35 cellular contexts compared by ENCODE assay signal in the genomic region with DNA sequence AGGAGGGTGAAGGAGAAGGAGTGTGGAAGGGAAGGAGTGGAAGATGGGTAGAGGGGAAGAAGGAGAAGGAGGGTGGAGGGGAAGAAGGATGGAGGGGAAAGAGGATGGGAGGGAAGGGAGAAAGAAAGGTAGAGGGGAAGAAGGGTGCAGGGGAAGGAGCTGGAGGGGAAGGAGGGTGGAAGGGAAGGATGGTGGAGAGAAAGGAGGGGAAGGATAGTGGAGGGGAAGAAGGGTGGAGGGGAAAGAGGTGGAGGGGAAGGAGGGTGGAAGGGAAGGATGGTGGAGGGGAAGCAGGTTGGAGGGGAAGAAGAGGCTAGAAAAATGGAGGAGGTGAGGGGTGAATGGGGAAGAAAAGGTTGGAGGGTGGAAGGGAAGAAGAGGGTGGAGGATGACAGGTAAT.
"Had no signal": no experiment of that assay in that cellular context is flagged by ENCODE, and none has a peak within 500 bp of the region (broad histone marks: within the 10 kb centered on the region; RNA-seq: fewer than 3 reads in every experiment).

No MANE protein-coding gene starts in this region.

- DNase-seq: Karpas-422, Kasumi-1, MG63, MM.1S, MV-4-11, NCI-H1048, NCI-H1092, NCI-H1092 treated with DMSO at 0.1 percent for 48 hours, NCI-H1105, NCI-H1105 treated with DMSO at 0.1 percent for 48 hours, NCI-H1417, NCI-H1417 treated with DMSO at 0.1 percent for 48 hours, NCI-H1436, NCI-H1436 treated with DMSO at 0.1 percent for 48 hours, NCI-H146, NCI-H1694, NCI-H1694 treated with DMSO at 0.1 percent for 48 hours, NCI-H187, NCI-H187 treated with DMSO at 0.1 percent for 48 hours, NCI-H1930, NCI-H2029, NCI-H2029 treated with DMSO at 0.1 percent for 48 hours, NCI-H2081, NCI-H2081 treated with DMSO at 0.1 percent for 48 hours, NCI-H2107, NCI-H2171, NCI-H2171 treated with DMSO at 0.1 percent for 48 hours, NCI-H2227 treated with DMSO at 0.1 percent for 48 hours, NCI-H226, NCI-H345, NCI-H446, NCI-H446 treated with DMSO at 0.1 percent for 48 hours, NCI-H510A, NCI-H510A treated with DMSO at 0.1 percent for 48 hours, NCI-H524 had no signal

- H3K36me3 ChIP-seq: MG63 had no signal

- H3K4me3 ChIP-seq: MG63 had no signal

- H3K9me3 ChIP-seq: MG63 had no signal
